Comparison of ENCODE assay signal across 12 cellular contexts in genomic region chr2:36530983-36531354, GRCh38.
DNase-seq lines count a peak whose midpoint lies in the region; ATAC-seq, FAIRE-seq and TF ChIP-seq lines count a peak whose summit lies in the region.
"Had no signal": no experiment of that assay in that cellular context is flagged by ENCODE, and none has a peak within 500 bp of the region (broad histone marks: within the 10 kb centered on the region; RNA-seq: fewer than 3 reads in every experiment).

No MANE protein-coding gene starts in this region.

- H3K4me1 ChIP-seq in psoas muscle (peaks cover 20% of the 10 kb centered on the region), suprapubic skin (no peaks in the 10 kb centered on the region)

- ATAC-seq in psoas muscle (peak in 3 of 4 donors; percentile 25 to 53 (median 33)), GM19324 (IDR thresholded peaks at IDR 0.05; ENCODE audit: low FRiP score, unreplicated experiment) (no peak)
- ATAC-seq: PC-3 had no signal

- peak overlapping the region; percentile 63 for H3K27ac ChIP-seq in psoas muscle
- H3K27ac ChIP-seq in suprapubic skin = no peak overlapping the region

- no peaks in the 10 kb centered on the region for H3K9me3 ChIP-seq in psoas muscle
- no peaks in the 10 kb centered on the region for H3K9me3 ChIP-seq in suprapubic skin

- TF ChIP-seq EP300 in suprapubic skin (IDR thresholded peaks at IDR 0.05) = no peak

- no peak for FAIRE-seq in GM12891 (lab: Jason Lieb, UNC)
- no peak for FAIRE-seq in H54 (lab: Jason Lieb, UNC)

- no peak for TF ChIP-seq CTCF in psoas muscle (IDR thresholded peaks at IDR 0.05)
- TF ChIP-seq CTCF in suprapubic skin (IDR thresholded peaks at IDR 0.05) = no peak

- H3K4me3 ChIP-seq in psoas muscle (no peak overlapping the region), suprapubic skin (no peak overlapping the region)
- H3K4me3 ChIP-seq: lung had no signal

- H3K36me3 ChIP-seq in psoas muscle (ENCODE audit: insufficient read depth in 1 of 2, low read depth in 1 of 2) (peaks cover 0 to 55% of the 10 kb centered on the region in 2 donors), suprapubic skin (peaks cover 19% of the 10 kb centered on the region)

- H3K27me3 ChIP-seq in psoas muscle (ENCODE audit: insufficient read depth in 3 of 3, low read length in 2 of 3) = no peaks in the 10 kb centered on the region
- no peaks in the 10 kb centered on the region for H3K27me3 ChIP-seq in suprapubic skin

- 63 to 77% (median 67%) methylated on average over 3 of the region's 3 CpGs for WGBS in psoas muscle, 3 donors
- WGBS in suprapubic skin = 79% methylated on average over 3 of the region's 3 CpGs

- no peak for TF ChIP-seq POLR2A in GM12891 (IDR thresholded peaks at IDR 0.05; ENCODE audit: low read depth, low read length)
- TF ChIP-seq POLR2A in suprapubic skin (IDR thresholded peaks at IDR 0.05) = no peak
- no peak for TF ChIP-seq POLR2A in H54 (IDR thresholded peaks at IDR 0.05; ENCODE audit: low read depth, low read length)

- intact Hi-C loops in psoas muscle (cut with DNase I) = no loop called here

- DNase-seq in GM12891 (ENCODE audit: insufficient read length, low spot score) = no peak
- peak; percentile 51 for DNase-seq in NCI-H226
- peak; percentile 64 for DNase-seq in fibroblast of gingiva (ENCODE audit: low read depth)
- no peak for DNase-seq in psoas muscle
- no peak for DNase-seq in suprapubic skin (ENCODE audit: low spot score in 2 of 2)
- no peak for DNase-seq in H54 (ENCODE audit: insufficient read length, low spot score)
- DNase-seq in superior temporal gyrus (ENCODE audit: extremely low spot score) = no peak
- DNase-seq: DND-41; PC-3; stimulated activated CD4-positive, alpha-beta T cell treated with anti-CD3 and anti-CD28 coated beads, Interleukin-4, amount 100 ng/mL, for 1 hour had no signal

TF ChIP-seq in GM12891, 5 proteins besides CTCF, POLR2A, EP300 and RAD21:
- TF ChIP-seq TAF1 (IDR thresholded peaks at IDR 0.05; ENCODE audit: low read depth, low read length) (no peak), SPI1 (IDR thresholded peaks at IDR 0.05; ENCODE audit: low read depth, low read length) (peak; percentile 62)

Comparison
In these comparisons a context has a peak if more than half of its experiments do, and no peak if none do; other contexts are left out.
1. DNase-seq: peak in NCI-H226 (single experiment) and fibroblast of gingiva (single experiment); none in GM12891 (single experiment), psoas muscle (0 of 2), suprapubic skin (0 of 2), H54 (single experiment) and superior temporal gyrus (single experiment).